15 cellular contexts compared by ENCODE assay signal in genomic region chr11:14764213-14764898, GRCh38.
DNase-seq lines count a peak whose midpoint lies in the region; ATAC-seq and TF ChIP-seq lines count a peak whose summit lies in the region.
"Had no signal": no experiment of that assay in that cellular context is flagged by ENCODE, and none has a peak within 500 bp of the region (broad histone marks: within the 10 kb centered on the region; RNA-seq: fewer than 3 reads in every experiment).

No MANE protein-coding gene starts in this region.

- H3K79me2 ChIP-seq in SU-DHL-6 (ENCODE audit: insufficient read depth, low read length): no peaks in the 10 kb centered on the region

- H3K27me3 Mint-ChIP-seq in activated CD8-positive, alpha-beta memory T cell treated with anti-CD3 and anti-CD28 coated beads, Interleukin-2, amount 10 ng/mL, durations not matched to agents 7 days and 5 days: no peaks in the 10 kb centered on the region
- H3K27me3 Mint-ChIP-seq: T-cell had no signal

- no peak overlapping the region for H3K4me3 ChIP-seq in SU-DHL-6 (ENCODE audit: insufficient read depth, low read length, poor library complexity, severe bottlenecking)
- no peak overlapping the region for H3K4me3 ChIP-seq in tibial nerve
- H3K4me3 ChIP-seq: skin epidermis had no signal

- peak; percentile 38 for DNase-seq in activated CD8-positive, alpha-beta memory T cell treated with anti-CD3 and anti-CD28 coated beads, Interleukin-2, amount 10 ng/mL, durations not matched to agents 7 days and 5 days
- DNase-seq in activated CD8-positive, alpha-beta memory T cell treated with anti-CD3 and anti-CD28 coated beads for 24 hours: no peak
- DNase-seq in stimulated activated effector memory CD8-positive, alpha-beta T cell treated with anti-CD3 and anti-CD28 coated beads, Interleukin-12 subunit alpha, Interleukin-12 subunit beta, amount 100 ng/mL, for 72 hours (ENCODE audit: low spot score in 2 of 2): peak in 1 of 2 donors; percentile 53
- DNase-seq in tibial nerve (ENCODE audit: low spot score in 2 of 2): no peak
- DNase-seq in NCI-H1105 treated with DMSO at 0.1 percent for 48 hours (lab: John Stamatoyannopoulos, UW): no peak
- no peak for DNase-seq in HCEC 1CT
- DNase-seq: activated CD4-positive, CD25-positive, alpha-beta regulatory T cell treated with anti-CD3 and anti-CD28 coated beads, Interleukin-2, amount 50 U/mL, for 72 hours; activated effector memory CD4-positive, alpha-beta T cell treated with Interleukin-2 at 50 U/mL for 16 hours; endodermal cell; foreskin fibroblast had no signal

- H2AFZ ChIP-seq in SU-DHL-6 (ENCODE audit: low read depth, low read length, severe bottlenecking): no peak overlapping the region

- H3K9me3 ChIP-seq in SU-DHL-6 (ENCODE audit: insufficient read depth, low read length) (no peaks in the 10 kb centered on the region), tibial nerve (no peaks in the 10 kb centered on the region)

- H3K4me2 ChIP-seq in SU-DHL-6 (ENCODE audit: low read depth, low read length, poor library complexity, severe bottlenecking): peak overlapping the region; percentile 40

- no peaks in the 10 kb centered on the region for H3K27me3 ChIP-seq in SU-DHL-6 (ENCODE audit: low read length)
- H3K27me3 ChIP-seq in tibial nerve: no peaks in the 10 kb centered on the region

- H3K36me3 ChIP-seq in SU-DHL-6 (ENCODE audit: low read length) (0 out of 2 replicates have a peak, but pooled peaks cover 3% of the 10 kb centered on the region), tibial nerve (no peaks in the 10 kb centered on the region)

- no peak for TF ChIP-seq EP300 in tibial nerve (IDR thresholded peaks at IDR 0.05)

- 92 to 95% methylated on average over 2 of the region's 2 CpGs for WGBS in tibial nerve, 2 donors

- no peaks in the 10 kb centered on the region for H4K20me1 ChIP-seq in SU-DHL-6 (ENCODE audit: low read depth, low read length)

- peaks cover 5% of the 10 kb centered on the region; the same call in 1 of the 2 replicates for H3F3A ChIP-seq in SU-DHL-6 (ENCODE audit: insufficient read depth)

- no peaks in the 10 kb centered on the region for H3K9me2 ChIP-seq in SU-DHL-6 (replicated peaks; ENCODE audit: insufficient read depth, low read length)

- no peak overlapping the region for H3K27ac Mint-ChIP-seq in activated CD8-positive, alpha-beta memory T cell treated with anti-CD3 and anti-CD28 coated beads, Interleukin-2, amount 10 ng/mL, durations not matched to agents 7 days and 5 days
- H3K27ac Mint-ChIP-seq in stimulated activated effector memory CD8-positive, alpha-beta T cell treated with anti-CD3 and anti-CD28 coated beads, Interleukin-12 subunit alpha, Interleukin-12 subunit beta, amount 100 ng/mL, for 72 hours: no peak overlapping the region
- H3K27ac Mint-ChIP-seq: endodermal cell, T-cell had no signal

- TF ChIP-seq CTCF in SU-DHL-6 (IDR thresholded peaks at IDR 0.05; ENCODE audit: insufficient read depth, low read length, poor library complexity, severe bottlenecking) (no peak), tibial nerve (IDR thresholded peaks at IDR 0.05) (no peak)

- H3K27ac ChIP-seq in SU-DHL-6 (ENCODE audit: low read depth, low read length) (no peak overlapping the region), tibial nerve (no peak overlapping the region)

- CTCF ChIA-PET in activated CD8-positive, alpha-beta memory T cell treated with anti-CD3 and anti-CD28 coated beads, Interleukin-2, amount 10 ng/mL, durations not matched to agents 7 days and 5 days (lab: Charles Lee): interaction anchor here (1.0 to 2.5 kb wide), 9 partner anchors 21 to 244 kb away, joined by 3 to 18 read pairs (median 4); partner anchors contain the start of genes CYP2R1 and PDE3B

- TF ChIP-seq POLR2A in tibial nerve (IDR thresholded peaks at IDR 0.05): no peak

- no peaks in the 10 kb centered on the region for H3K4me1 ChIP-seq in tibial nerve

- H3K4me1 Mint-ChIP-seq in activated CD8-positive, alpha-beta memory T cell treated with anti-CD3 and anti-CD28 coated beads, Interleukin-2, amount 10 ng/mL, durations not matched to agents 7 days and 5 days: peaks cover 45% of the 10 kb centered on the region
- H3K4me1 Mint-ChIP-seq in stimulated activated effector memory CD8-positive, alpha-beta T cell treated with anti-CD3 and anti-CD28 coated beads, Interleukin-12 subunit alpha, Interleukin-12 subunit beta, amount 100 ng/mL, for 72 hours: peaks cover 16% of the 10 kb centered on the region
- H3K4me1 Mint-ChIP-seq: endodermal cell had no signal

- H3K9ac ChIP-seq in SU-DHL-6 (ENCODE audit: low read length): no peak overlapping the region

- no peaks in the 10 kb centered on the region for H3K9me3 Mint-ChIP-seq in activated CD8-positive, alpha-beta memory T cell treated with anti-CD3 and anti-CD28 coated beads, Interleukin-2, amount 10 ng/mL, durations not matched to agents 7 days and 5 days (ENCODE audit: low read depth)
- H3K9me3 Mint-ChIP-seq in stimulated activated effector memory CD8-positive, alpha-beta T cell treated with anti-CD3 and anti-CD28 coated beads, Interleukin-12 subunit alpha, Interleukin-12 subunit beta, amount 100 ng/mL, for 72 hours: no peaks in the 10 kb centered on the region
- H3K9me3 Mint-ChIP-seq: endodermal cell, T-cell had no signal

- peak overlapping the region; percentile 50 for H3K4me3 Mint-ChIP-seq in activated CD8-positive, alpha-beta memory T cell treated with anti-CD3 and anti-CD28 coated beads, Interleukin-2, amount 10 ng/mL, durations not matched to agents 7 days and 5 days
- no peak overlapping the region for H3K4me3 Mint-ChIP-seq in stimulated activated effector memory CD8-positive, alpha-beta T cell treated with anti-CD3 and anti-CD28 coated beads, Interleukin-12 subunit alpha, Interleukin-12 subunit beta, amount 100 ng/mL, for 72 hours
- H3K4me3 Mint-ChIP-seq: endodermal cell had no signal

- peak; percentile 69 for ATAC-seq in activated CD8-positive, alpha-beta memory T cell treated with anti-CD3 and anti-CD28 coated beads, Interleukin-2, amount 10 ng/mL, durations not matched to agents 7 days and 5 days
- peak; percentile 36 for ATAC-seq in HG02885 (IDR thresholded peaks at IDR 0.05; ENCODE audit: poor library complexity, unreplicated experiment)
- ATAC-seq in stimulated activated effector memory CD8-positive, alpha-beta T cell treated with anti-CD3 and anti-CD28 coated beads, Interleukin-12 subunit alpha, Interleukin-12 subunit beta, amount 100 ng/mL, for 72 hours: peak; percentile 77
- ATAC-seq: PC-3 had no signal

- peaks cover 3% of the 10 kb centered on the region for H3K36me3 Mint-ChIP-seq in activated CD8-positive, alpha-beta memory T cell treated with anti-CD3 and anti-CD28 coated beads, Interleukin-2, amount 10 ng/mL, durations not matched to agents 7 days and 5 days
- H3K36me3 Mint-ChIP-seq in stimulated activated effector memory CD8-positive, alpha-beta T cell treated with anti-CD3 and anti-CD28 coated beads, Interleukin-12 subunit alpha, Interleukin-12 subunit beta, amount 100 ng/mL, for 72 hours: peaks cover 9% of the 10 kb centered on the region
- H3K36me3 Mint-ChIP-seq: T-cell had no signal
